In genomic region chr12:539540-540310, GRCh38 we compare ENCODE assay signal across 18 cellular contexts.
DNase-seq lines count a peak whose midpoint lies in the region; ATAC-seq, FAIRE-seq and TF ChIP-seq lines count a peak whose summit lies in the region.
"Had no signal": no experiment of that assay in that cellular context is flagged by ENCODE, and none has a peak within 500 bp of the region (broad histone marks: within the 10 kb centered on the region; RNA-seq: fewer than 3 reads in every experiment).

No MANE protein-coding gene starts in this region.

- H3K9me1 ChIP-seq in keratinocyte (ENCODE audit: control insufficient read depth, extremely low read depth, insufficient read depth, low read length): no peaks in the 10 kb centered on the region

- H3K4me3 ChIP-seq in PC-9: no peak overlapping the region
- no peak overlapping the region for H3K4me3 ChIP-seq in keratinocyte (ENCODE audit: control insufficient read depth in 2 of 3, extremely low read depth in 1 of 3, insufficient read depth in 2 of 3, low read depth in 1 of 3, low read length in 3 of 3)
- no peak overlapping the region for H3K4me3 ChIP-seq in skin epidermis
- H3K4me3 ChIP-seq: SJCRH30, thyroid gland had no signal

- peaks cover 15% of the 10 kb centered on the region for H3F3A ChIP-seq in PC-9 (ENCODE audit: insufficient read depth, low read depth)

- peaks cover 5% of the 10 kb centered on the region for H3K27me3 Mint-ChIP-seq in T-helper 1 cell treated with Interleukin-12 subunit alpha and Interleukin-12 subunit beta and Interleukin-4 antibody, amounts not matched to agents 30 μg/mL and 1 μg/mL, for 36 hours (ENCODE audit: low read depth)

- CTCF ChIA-PET in PC-9 (lab: Charles Lee): no interaction called here

- BruUV-seq in PC-9 (replicated peaks; lab: Mats Ljungman, UMichigan): no TSS peak

- FAIRE-seq in keratinocyte (lab: Jason Lieb, UNC): no peak

- H3K36me3 Mint-ChIP-seq in T-helper 1 cell treated with Interleukin-12 subunit alpha and Interleukin-12 subunit beta and Interleukin-4 antibody, amounts not matched to agents 30 μg/mL and 1 μg/mL, for 36 hours (ENCODE audit: low read depth): no peaks in the 10 kb centered on the region

- POLR2A ChIA-PET in PC-9 (lab: Charles Lee; ENCODE audit: unreplicated experiment): interaction anchor here (0.6 to 0.7 kb wide), 2 partner anchors 73 to 443 kb away, joined by 3 to 8 read pairs; no protein-coding TSS in a partner anchor

- no peak overlapping the region for H3K4me3 Mint-ChIP-seq in T-helper 1 cell treated with Interleukin-12 subunit alpha and Interleukin-12 subunit beta and Interleukin-4 antibody, amounts not matched to agents 30 μg/mL and 1 μg/mL, for 36 hours
- H3K4me3 Mint-ChIP-seq: dendritic cell treated with granulocyte-macrophage colony-stimulating factor and Interleukin-4, amounts not matched to agents 40 ng/mL and 50 ng/mL, for 4 days had no signal

- dilution Hi-C loops in keratinocyte (cut with MboI; ENCODE audit: extremely low pct_ligation_motif_present, low sequenced_read_pairs): loop anchor here (5.0 kb wide), 1 partner anchor 62 kb away; no protein-coding TSS in a partner anchor

- H3K79me2 ChIP-seq in PC-9 (ENCODE audit: low read depth) (no peaks in the 10 kb centered on the region), keratinocyte (ENCODE audit: control insufficient read depth, insufficient read depth, low read length) (no peaks in the 10 kb centered on the region)

- no peaks in the 10 kb centered on the region for H3K9me3 ChIP-seq in PC-9 (ENCODE audit: insufficient read depth, low read depth)
- no peaks in the 10 kb centered on the region for H3K9me3 ChIP-seq in keratinocyte (ENCODE audit: control insufficient read depth, low read depth, low read length)
- H3K9me3 ChIP-seq: SJCRH30, thyroid gland had no signal

- H3K9me3 Mint-ChIP-seq in T-helper 1 cell treated with Interleukin-12 subunit alpha and Interleukin-12 subunit beta and Interleukin-4 antibody, amounts not matched to agents 30 μg/mL and 1 μg/mL, for 36 hours: no peaks in the 10 kb centered on the region
- H3K9me3 Mint-ChIP-seq: dendritic cell treated with granulocyte-macrophage colony-stimulating factor and Interleukin-4, amounts not matched to agents 40 ng/mL and 50 ng/mL, for 4 days had no signal

- TF ChIP-seq CTCF in PC-9 (conservative IDR thresholded peaks at IDR 0.05) (0 out of 2 replicates have a peak, but pooled peaks have one; percentile 16), keratinocyte (optimal IDR thresholded peaks at IDR 0.05 in 1 of 3, IDR thresholded peaks at IDR 0.05 in 1 of 3, conservative IDR thresholded peaks at IDR 0.05 in 1 of 3; ENCODE audit: extremely low read depth in 1 of 3, insufficient read depth in 2 of 3, low read length in 3 of 3) (no peak)

- peaks cover 16% of the 10 kb centered on the region for H3K4me1 Mint-ChIP-seq in T-helper 1 cell treated with Interleukin-12 subunit alpha and Interleukin-12 subunit beta and Interleukin-4 antibody, amounts not matched to agents 30 μg/mL and 1 μg/mL, for 36 hours (ENCODE audit: low read depth)

- no peaks in the 10 kb centered on the region for H3K9me2 ChIP-seq in PC-9 (ENCODE audit: insufficient read depth)

- H3K27ac Mint-ChIP-seq in T-helper 1 cell treated with Interleukin-12 subunit alpha and Interleukin-12 subunit beta and Interleukin-4 antibody, amounts not matched to agents 30 μg/mL and 1 μg/mL, for 36 hours: peak overlapping the region; percentile 87
- H3K27ac Mint-ChIP-seq: dendritic cell treated with granulocyte-macrophage colony-stimulating factor and Interleukin-4, amounts not matched to agents 40 ng/mL and 50 ng/mL, for 4 days had no signal

- intact Hi-C loops in PC-9 (cut with micrococcal nuclease; ENCODE audit: unreplicated experiment): loop anchor here (2.0 kb wide), 1 partner anchor 81 kb away; the partner anchor contains the start of gene B4GALNT3

- ATAC-seq in GM21423 (IDR thresholded peaks at IDR 0.05; ENCODE audit: unreplicated experiment): no peak

- H3K4me1 ChIP-seq in PC-9 (replicated peaks; ENCODE audit: insufficient read depth) (peaks cover 32% of the 10 kb centered on the region), keratinocyte (ENCODE audit: control insufficient read depth, extremely low read depth, insufficient read depth, low read length) (peaks cover 27% of the 10 kb centered on the region)

- H3K27me3 ChIP-seq in PC-9 (ENCODE audit: insufficient read depth, low read depth) (no peaks in the 10 kb centered on the region), keratinocyte (ENCODE audit: control insufficient read depth, extremely low read depth, insufficient read depth, low read length) (no peaks in the 10 kb centered on the region)
- H3K27me3 ChIP-seq: SJCRH30, thyroid gland had no signal

- H3K9ac ChIP-seq in keratinocyte (ENCODE audit: control insufficient read depth, extremely low read depth, insufficient read depth, low read length): no peak overlapping the region

- H2AFZ ChIP-seq in PC-9 (no peak overlapping the region), keratinocyte (ENCODE audit: control insufficient read depth, low read length) (no peak overlapping the region)

- H4K20me1 ChIP-seq in PC-9 (ENCODE audit: insufficient read depth): no peaks in the 10 kb centered on the region
- H4K20me1 ChIP-seq in keratinocyte (ENCODE audit: control insufficient read depth, extremely low read depth, insufficient read depth, low read length): no peaks in the 10 kb centered on the region

- DNase-seq in T-helper 1 cell (no peak), PC-9 (no peak), keratinocyte (ENCODE audit: low read depth, low spot score) (no peak), dedifferentiated amniotic fluid mesenchymal stem cell (ENCODE audit: extremely low spot score) (no peak), SW 1271 (lab: John Stamatoyannopoulos, UW) (no peak)
- DNase-seq: activated effector memory CD4-positive, alpha-beta T cell treated with anti-CD3 and anti-CD28 coated beads, Interleukin-2, amount 50 U/mL, for 16 hours; erythroblast; KBM-7; NCI-H2081; NCI-H510A treated with DMSO at 0.1 percent for 48 hours; nucleus accumbens; SJCRH30; thyroid gland had no signal

- H3K36me3 ChIP-seq in PC-9 (ENCODE audit: low read depth) (no peaks in the 10 kb centered on the region), keratinocyte (ENCODE audit: control insufficient read depth in 2 of 2, extremely low read depth in 1 of 2, insufficient read depth in 2 of 2, low read length in 2 of 2) (no peaks in the 10 kb centered on the region)
- H3K36me3 ChIP-seq: SJCRH30, thyroid gland had no signal

- peak overlapping the region; percentile 57 for H3K27ac ChIP-seq in PC-9
- H3K27ac ChIP-seq in keratinocyte (ENCODE audit: control insufficient read depth, insufficient read depth, low read length): peak overlapping the region; percentile 59
- H3K27ac ChIP-seq in skin epidermis: peak overlapping the region in 18 of 21 experiments; percentile 12 to 86 (median 64)
- H3K27ac ChIP-seq: C4-2B, thyroid gland had no signal

- 0 out of 2 replicates have a peak overlapping the region, but pooled peaks have one; percentile 14 for H3K4me2 ChIP-seq in PC-9
- H3K4me2 ChIP-seq in keratinocyte (ENCODE audit: control insufficient read depth, extremely low read depth, insufficient read depth, low read depth, low read length): no peak overlapping the region
